ENCODE assay signal across 22 cellular contexts in the genomic region with DNA sequence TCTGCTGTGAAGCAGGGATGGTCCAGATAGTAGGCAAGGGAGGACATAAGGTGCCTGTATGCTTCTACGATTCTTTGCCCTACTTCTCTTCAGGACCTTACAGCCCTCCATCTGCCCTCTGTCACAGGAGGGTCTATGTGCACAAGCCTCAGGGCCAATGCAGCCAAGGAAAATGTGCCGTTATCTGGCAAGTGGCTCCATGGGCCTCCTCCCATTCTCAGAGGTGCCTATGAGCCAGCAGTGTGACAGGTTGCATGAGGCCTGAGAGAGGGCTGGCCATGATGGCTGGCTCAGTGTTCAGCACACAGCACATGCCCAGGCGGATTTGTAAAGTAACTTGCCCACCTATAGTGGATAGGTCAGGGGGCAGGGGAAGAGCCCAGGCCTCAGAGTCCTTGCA. TPM values are rescaled to one million over a fixed set of nuclear protein-coding genes. Genes with fewer than 3 reads are reported as not detected.
A peak's percentile ranks its signal among the peaks of the same experiment; 100 is the strongest.
DNase-seq lines count a peak whose midpoint lies in the region; ATAC-seq, FAIRE-seq and TF ChIP-seq lines count a peak whose summit lies in the region.
"Had no signal": no experiment of that assay in that cellular context is flagged by ENCODE, and none has a peak within 500 bp of the region (broad histone marks: within the 10 kb centered on the region; RNA-seq: fewer than 3 reads in every experiment).

No MANE protein-coding gene starts in this region.

- CTCF ChIA-PET in CD8-positive, alpha-beta T cell (lab: Charles Lee), result interaction anchor here (0.8 to 16.3 kb wide), 7 partner anchors 14 to 117 kb away, joined by 3 to 273 read pairs (median 4); no protein-coding TSS in a partner anchor

- no peak overlapping the region for H3K27ac ChIP-seq in CD8-positive, alpha-beta T cell (ENCODE audit: low read depth, low read length)
- H3K27ac ChIP-seq in kidney (ENCODE audit: low read depth in 2 of 2, low read length in 2 of 2) (no peak overlapping the region), foreskin keratinocyte (no peak overlapping the region)
- H3K27ac ChIP-seq: RWPE1 had no signal

- peak overlapping the region; percentile 27 for H3K27ac Mint-ChIP-seq in activated T-cell treated with anti-CD3 and anti-CD28 coated beads, Interleukin-2, amount 50 U/mL, for 24 hours
- peak overlapping the region; percentile 45 for H3K27ac Mint-ChIP-seq in CD8-positive, alpha-beta T cell
- peak overlapping the region in 8 of 10 donors; percentile 40 to 90 (median 74) for H3K27ac Mint-ChIP-seq in naive thymus-derived CD8-positive, alpha-beta T cell
- H3K27ac Mint-ChIP-seq: GM23338 had no signal

- H3K4me3 ChIP-seq in CD8-positive, alpha-beta T cell (ENCODE audit: low read depth, low read length), result no peak overlapping the region
- no peak overlapping the region for H3K4me3 ChIP-seq in bronchial epithelial cell (ENCODE audit: low read depth, low read length)
- H3K4me3 ChIP-seq in kidney (ENCODE audit: low read length in 2 of 2), result no peak overlapping the region
- H3K4me3 ChIP-seq: GM23338, HAP-1 had no signal

- POLR2A ChIA-PET in CD8-positive, alpha-beta T cell (lab: Charles Lee), result no interaction called here
- POLR2A ChIA-PET in naive thymus-derived CD8-positive, alpha-beta T cell (lab: Charles Lee), result interaction anchor here (0.6 to 21.3 kb wide), 6 partner anchors 16 to 334 kb away, joined by 3 to 540 read pairs (median 3); no protein-coding TSS in a partner anchor

- H3K36me3 Mint-ChIP-seq in activated T-cell treated with anti-CD3 and anti-CD28 coated beads, Interleukin-2, amount 50 U/mL, for 24 hours (ENCODE audit: low read depth), result peaks cover 85% of the 10 kb centered on the region
- peaks cover 45% of the 10 kb centered on the region for H3K36me3 Mint-ChIP-seq in CD8-positive, alpha-beta T cell
- H3K36me3 Mint-ChIP-seq in naive thymus-derived CD8-positive, alpha-beta T cell, result peaks cover 0 to 30% (median 3%) of the 10 kb centered on the region in 3 donors

- TF ChIP-seq CTCF in CD8-positive, alpha-beta T cell (IDR thresholded peaks at IDR 0.05), result no peak
- TF ChIP-seq CTCF in bronchial epithelial cell (IDR thresholded peaks at IDR 0.05; ENCODE audit: insufficient read depth, low read length, severe bottlenecking) (no peak), kidney (IDR thresholded peaks at IDR 0.05; ENCODE audit: borderline replicate concordance, extremely low read depth, insufficient read depth) (no peak), foreskin keratinocyte (conservative IDR thresholded peaks at IDR 0.05) (no peak)

- DNase-seq in activated T-cell treated with anti-CD3 and anti-CD28 coated beads, Interleukin-2, amount 50 U/mL, for 24 hours, result no peak
- DNase-seq in activated T-cell treated with anti-CD3 and anti-CD28 coated beads, Interleukin-2, amount 50 U/mL, for 48 hours, result no peak
- DNase-seq in CD8-positive, alpha-beta T cell, result no peak
- DNase-seq in bronchial epithelial cell (ENCODE audit: low read depth), result no peak
- no peak for DNase-seq in naive thymus-derived CD8-positive, alpha-beta T cell
- no peak for DNase-seq in kidney
- no peak for DNase-seq in foreskin keratinocyte
- DNase-seq in NCI-H187 treated with DMSO at 0.1 percent for 48 hours (lab: John Stamatoyannopoulos, UW), result no peak
- DNase-seq: GDM1; KBM-7; MM.1S; NCI-H1048; NCI-H1417 treated with DMSO at 0.1 percent for 48 hours; NCI-H2029; NCI-H345; NCI-H774; NK-92 treated with Interleukin-12 subunit alpha and Interleukin-12 subunit beta, amount 100 ng/mL, for 24 hours; SHP77 treated with DMSO at 0.1 percent for 48 hours had no signal

- peaks cover 19% of the 10 kb centered on the region for H3K4me1 ChIP-seq in CD8-positive, alpha-beta T cell (ENCODE audit: insufficient read depth, low read length)
- H3K4me1 ChIP-seq in kidney (ENCODE audit: control insufficient read depth in 1 of 2, insufficient read depth in 1 of 2, low read depth in 1 of 2, low read length in 2 of 2), result no peaks in the 10 kb centered on the region
- no peaks in the 10 kb centered on the region for H3K4me1 ChIP-seq in foreskin keratinocyte
- H3K4me1 ChIP-seq: HAP-1 had no signal

- no peaks in the 10 kb centered on the region for H3K36me3 ChIP-seq in CD8-positive, alpha-beta T cell (ENCODE audit: insufficient read depth, low read length)
- peaks cover 19% of the 10 kb centered on the region for H3K36me3 ChIP-seq in bronchial epithelial cell (ENCODE audit: control insufficient read depth, insufficient read depth, low read length)
- peaks cover 3 to 9% of the 10 kb centered on the region in 2 donors for H3K36me3 ChIP-seq in kidney (ENCODE audit: control insufficient read depth in 1 of 2, insufficient read depth in 2 of 2, low read length in 2 of 2)

- no peaks in the 10 kb centered on the region for H3K27me3 ChIP-seq in CD8-positive, alpha-beta T cell (ENCODE audit: insufficient read depth, low read length)
- no peaks in the 10 kb centered on the region for H3K27me3 ChIP-seq in bronchial epithelial cell (ENCODE audit: control insufficient read depth, insufficient read depth, low read length)
- H3K27me3 ChIP-seq in foreskin keratinocyte, result no peaks in the 10 kb centered on the region

- peaks cover 21% of the 10 kb centered on the region for H3K4me1 Mint-ChIP-seq in activated T-cell treated with anti-CD3 and anti-CD28 coated beads, Interleukin-2, amount 50 U/mL, for 24 hours (ENCODE audit: low read depth)
- peaks cover 20% of the 10 kb centered on the region for H3K4me1 Mint-ChIP-seq in CD8-positive, alpha-beta T cell (ENCODE audit: low read depth)
- peaks cover 22 to 37% (median 32%) of the 10 kb centered on the region in 4 donors for H3K4me1 Mint-ChIP-seq in naive thymus-derived CD8-positive, alpha-beta T cell

- ATAC-seq in CD8-positive, alpha-beta T cell, result no peak
- no peak for ATAC-seq in naive thymus-derived CD8-positive, alpha-beta T cell
- ATAC-seq in foreskin keratinocyte, result no peak
- ATAC-seq: GM23338 had no signal

- no peak overlapping the region for H3K4me3 Mint-ChIP-seq in activated T-cell treated with anti-CD3 and anti-CD28 coated beads, Interleukin-2, amount 50 U/mL, for 24 hours
- no peak overlapping the region for H3K4me3 Mint-ChIP-seq in CD8-positive, alpha-beta T cell
- no peak overlapping the region for H3K4me3 Mint-ChIP-seq in naive thymus-derived CD8-positive, alpha-beta T cell
- H3K4me3 Mint-ChIP-seq: GM23338 had no signal

- intact Hi-C loops in CD8-positive, alpha-beta T cell (cut with DNase I, micrococcal nuclease), result loop anchor here (1.0 to 5.0 kb wide), 4 partner anchors 45 to 173 kb away; a partner anchor contains a TSS
- intact Hi-C loops in kidney (cut with DNase I), result no loop called here

- no peaks in the 10 kb centered on the region for H3K27me3 Mint-ChIP-seq in activated T-cell treated with anti-CD3 and anti-CD28 coated beads, Interleukin-2, amount 50 U/mL, for 24 hours
- no peaks in the 10 kb centered on the region for H3K27me3 Mint-ChIP-seq in CD8-positive, alpha-beta T cell (ENCODE audit: low read depth)
- H3K27me3 Mint-ChIP-seq in naive thymus-derived CD8-positive, alpha-beta T cell, result no peaks in the 10 kb centered on the region

- FAIRE-seq in bronchial epithelial cell (lab: Jason Lieb, UNC) (peak; percentile 80), kidney (lab: Jason Lieb, UNC) (no peak)
- FAIRE-seq: GM18507 had no signal

- H3K9me3 ChIP-seq in CD8-positive, alpha-beta T cell (ENCODE audit: low read length), result no peaks in the 10 kb centered on the region
- no peaks in the 10 kb centered on the region for H3K9me3 ChIP-seq in kidney (ENCODE audit: control insufficient read depth in 1 of 2, low read length in 2 of 2)
- H3K9me3 ChIP-seq: HAP-1 had no signal

- H3K9ac ChIP-seq in kidney (ENCODE audit: low read length in 2 of 2), result no peak overlapping the region

- H3K9me3 Mint-ChIP-seq in activated T-cell treated with anti-CD3 and anti-CD28 coated beads, Interleukin-2, amount 50 U/mL, for 24 hours, result no peaks in the 10 kb centered on the region
- no peaks in the 10 kb centered on the region for H3K9me3 Mint-ChIP-seq in CD8-positive, alpha-beta T cell
- H3K9me3 Mint-ChIP-seq in naive thymus-derived CD8-positive, alpha-beta T cell, result no peaks in the 10 kb centered on the region
- H3K9me3 Mint-ChIP-seq: GM23338 had no signal

RNA-seq across cellular contexts. Expression of a gene that starts 51.3 kb away (rescaled TPM):
- 1 to 10 TPM; 1.2 TPM for total RNA-seq in CD8-positive, alpha-beta T cell
- total RNA-seq in bronchial epithelial cell (under 0.01 and 0.13 TPM in 2 replicates), kidney (14.8 TPM), foreskin keratinocyte (0.03 and 0.04 TPM in 2 replicates)
- total RNA-seq in naive thymus-derived CD8-positive, alpha-beta T cell, result 1 to 10 TPM; 1.7 to 1.9 TPM
- under 1 TPM in 2 of 3 donors, not detected in 1; 0.07 TPM for polyA plus RNA-seq in naive thymus-derived CD8-positive, alpha-beta T cell
- polyA plus RNA-seq in kidney (ENCODE audit: insufficient read depth, low read depth, low replicate concordance) (25.2 TPM), foreskin keratinocyte (0.04 TPM in 1 of 2 replicates, not detected in the other)
